Comparison of ENCODE assay signal across 27 cellular contexts in genomic region chr16:24939224-24939623, GRCh38.
"Had no signal": no experiment of that assay in that cellular context is flagged by ENCODE, and none has a peak within 500 bp of the region (broad histone marks: within the 10 kb centered on the region; RNA-seq: fewer than 3 reads in every experiment).

No MANE protein-coding gene starts in this region.

- H3K4me3 ChIP-seq: hepatocyte, lower lobe of right lung, neural progenitor cell, psoas muscle, sigmoid colon, spleen, tibial nerve, uterus had no signal

- H3K9me3 Mint-ChIP-seq: mesothelial cell of epicardium; naive B cell; natural killer cell; nephron progenitor cell; neural progenitor cell; stimulated activated effector memory CD8-positive, alpha-beta T cell treated with anti-CD3 and anti-CD28 coated beads, Interleukin-12 subunit alpha, Interleukin-12 subunit beta, amount 100 ng/mL, for 72 hours; stimulated activated naive CD8-positive, alpha-beta T cell treated with anti-CD3 and anti-CD28 coated beads, Interleukin-15, amount 100 ng/mL, for 72 hours; type B pancreatic cell had no signal

- H3K27ac ChIP-seq: hepatocyte, lower lobe of right lung, neural progenitor cell, neutrophil, parathyroid adenoma, psoas muscle, sigmoid colon, spleen, tibial nerve, uterus had no signal

- DNase-seq: kidney glomerular epithelial cell; left cardiac atrium; left ventricle myocardium superior; lower lobe of right lung; mammary epithelial cell; naive B cell; natural killer cell; nephron progenitor cell; occipital lobe; psoas muscle; sigmoid colon; small intestine; spleen; stimulated activated CD4-positive, alpha-beta T cell treated with anti-CD3 and anti-CD28 coated beads, Interleukin-4, amount 100 ng/mL, for 24 hours; stimulated activated naive CD4-positive, alpha-beta T cell treated with Interleukin-2 at 50 U/mL for 16 hours; stimulated activated naive CD8-positive, alpha-beta T cell treated with anti-CD3 and anti-CD28 coated beads, Interleukin-15, amount 100 ng/mL, for 72 hours; substantia nigra; uterus had no signal

- ATAC-seq: left cardiac atrium; left lobe of liver; left ventricle myocardium superior; natural killer cell; psoas muscle; stimulated activated naive CD8-positive, alpha-beta T cell treated with anti-CD3 and anti-CD28 coated beads, Interleukin-15, amount 100 ng/mL, for 72 hours had no signal

- H3K27ac Mint-ChIP-seq: mesothelial cell of epicardium; natural killer cell; nephron progenitor cell; neural progenitor cell; stimulated activated naive CD8-positive, alpha-beta T cell treated with anti-CD3 and anti-CD28 coated beads, Interleukin-15, amount 100 ng/mL, for 72 hours; type B pancreatic cell had no signal

- H3K27me3 Mint-ChIP-seq: naive B cell; stimulated activated naive CD8-positive, alpha-beta T cell treated with anti-CD3 and anti-CD28 coated beads, Interleukin-15, amount 100 ng/mL, for 72 hours; type B pancreatic cell had no signal

- H3K4me1 Mint-ChIP-seq: mesothelial cell of epicardium; natural killer cell; nephron progenitor cell; neural progenitor cell; stimulated activated effector memory CD8-positive, alpha-beta T cell treated with anti-CD3 and anti-CD28 coated beads, Interleukin-12 subunit alpha, Interleukin-12 subunit beta, amount 100 ng/mL, for 72 hours; stimulated activated naive CD8-positive, alpha-beta T cell treated with anti-CD3 and anti-CD28 coated beads, Interleukin-15, amount 100 ng/mL, for 72 hours had no signal

- H3K9ac ChIP-seq: neural progenitor cell, parathyroid adenoma had no signal

- H3K4me1 ChIP-seq: lower lobe of right lung, neural progenitor cell, parathyroid adenoma, psoas muscle, spleen, tibial nerve, uterus had no signal

- H2AFZ ChIP-seq: hepatocyte, neural progenitor cell, parathyroid adenoma had no signal

- H3K27me3 ChIP-seq: hepatocyte, neural progenitor cell, neutrophil, sigmoid colon, spleen, tibial nerve, uterus had no signal

- H3K4me3 Mint-ChIP-seq: mesothelial cell of epicardium; natural killer cell; nephron progenitor cell; neural progenitor cell; stimulated activated effector memory CD8-positive, alpha-beta T cell treated with anti-CD3 and anti-CD28 coated beads, Interleukin-12 subunit alpha, Interleukin-12 subunit beta, amount 100 ng/mL, for 72 hours; stimulated activated naive CD8-positive, alpha-beta T cell treated with anti-CD3 and anti-CD28 coated beads, Interleukin-15, amount 100 ng/mL, for 72 hours; type B pancreatic cell had no signal

- H3K9me3 ChIP-seq: lower lobe of right lung, neutrophil, psoas muscle, sigmoid colon, spleen, tibial nerve, uterus had no signal

- H3K4me2 ChIP-seq: hepatocyte, neural progenitor cell had no signal

- H3K36me3 ChIP-seq: neural progenitor cell, uterus had no signal
